ENCODE assay signal across 22 cellular contexts in the genomic region with DNA sequence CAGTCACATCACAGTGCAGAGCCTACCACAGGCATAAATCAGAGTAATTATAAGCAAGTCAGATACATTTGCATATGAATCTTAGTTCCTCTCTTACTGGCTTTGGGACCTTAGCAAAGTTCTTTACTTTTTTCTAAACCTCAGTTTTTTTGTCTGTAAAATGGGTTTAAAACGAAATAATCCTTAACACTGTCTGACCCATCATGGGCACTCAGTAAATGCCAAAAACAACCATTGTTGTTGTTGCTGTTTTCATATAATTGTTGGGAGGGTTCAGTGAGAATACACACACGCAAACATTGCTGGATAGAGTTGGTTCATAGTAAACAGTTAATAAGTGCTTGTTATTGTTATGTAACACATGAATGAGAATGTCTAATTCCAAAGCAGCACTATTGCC.
"Had no signal": no experiment of that assay in that cellular context is flagged by ENCODE, and none has a peak within 500 bp of the region (broad histone marks: within the 10 kb centered on the region; RNA-seq: fewer than 3 reads in every experiment).

No MANE protein-coding gene starts in this region.

- H3K9me3 ChIP-seq: colonic mucosa, esophagus squamous epithelium, gastrocnemius medialis, heart right ventricle, left ventricle myocardium inferior, lower lobe of right lung, mucosa of descending colon had no signal

- H3K36me3 ChIP-seq: colonic mucosa, esophagus squamous epithelium, gastrocnemius medialis, heart right ventricle, left ventricle myocardium inferior, lower lobe of right lung had no signal

- H3K4me1 ChIP-seq: colonic mucosa had no signal

- H3K4me3 ChIP-seq: colonic mucosa, mucosa of descending colon had no signal

- DNase-seq: colonic mucosa; cortex of kidney; effector CD8-positive, alpha-beta T cell; effector memory CD8-positive, alpha-beta T cell; endodermal cell; erythroblast; esophagus squamous epithelium; foreskin melanocyte; gastrocnemius medialis; glutamatergic neuron; head of caudate nucleus; heart right ventricle; hippocampal formation; kidney; kidney glomerular epithelial cell; left colon; left ventricle myocardium inferior; lower lobe of right lung; mesenchymal stem cell; mucosa of descending colon; naive B cell had no signal

- H3K27me3 ChIP-seq: colonic mucosa, esophagus squamous epithelium, gastrocnemius medialis had no signal

- H3K27ac ChIP-seq: colonic mucosa, epithelial cell of prostate, gastrocnemius medialis, lower lobe of right lung had no signal
